18 cellular contexts compared by ENCODE assay signal in the genomic region with DNA sequence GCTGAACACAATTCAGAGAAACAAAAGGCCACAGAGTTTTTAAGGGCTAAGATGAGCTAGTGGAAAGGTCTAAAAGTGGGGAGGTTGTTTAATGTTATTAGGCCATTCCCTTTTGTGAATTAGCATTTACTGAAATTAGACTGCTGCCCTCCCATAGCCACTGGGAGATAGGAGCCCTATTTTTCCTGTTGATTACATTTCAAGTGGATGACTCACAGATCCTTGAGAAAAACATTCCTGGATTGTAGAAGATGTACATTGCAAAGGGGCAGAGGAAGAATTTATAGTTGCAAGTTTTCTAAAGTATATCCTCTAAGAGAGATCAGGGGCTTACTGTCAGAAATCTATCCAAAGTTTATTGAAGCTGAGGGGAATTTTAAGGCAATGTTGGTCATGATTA.
"Had no signal": no experiment of that assay in that cellular context is flagged by ENCODE, and none has a peak within 500 bp of the region (broad histone marks: within the 10 kb centered on the region; RNA-seq: fewer than 3 reads in every experiment).

No MANE protein-coding gene starts in this region.

- H3K36me3 ChIP-seq: gastrocnemius medialis, thyroid gland had no signal

- H3K27me3 Mint-ChIP-seq: activated B cell treated with CpG ODN at 0.5 μM for 24 hours; activated CD4-positive, alpha-beta memory T cell treated with anti-CD3 and anti-CD28 coated beads for 36 hours; activated CD8-positive, alpha-beta memory T cell treated with anti-CD3 and anti-CD28 coated beads, Interleukin-2, amount 10 ng/mL, durations not matched to agents 7 days and 5 days; activated naive CD8-positive, alpha-beta T cell treated with anti-CD3 and anti-CD28 coated beads for 36 hours; central memory CD8-positive, alpha-beta T cell had no signal

- ATAC-seq: activated CD8-positive, alpha-beta memory T cell treated with anti-CD3 and anti-CD28 coated beads, Interleukin-2, amount 10 ng/mL, durations not matched to agents 7 days and 5 days; body of pancreas; gastrocnemius medialis had no signal

- H3K4me3 ChIP-seq: body of pancreas, coronary artery, gastrocnemius medialis, thyroid gland had no signal

- H3K27me3 ChIP-seq: body of pancreas, gastrocnemius medialis, thyroid gland had no signal

- H3K4me3 Mint-ChIP-seq: activated B cell treated with CpG ODN at 0.5 μM for 24 hours; activated CD4-positive, alpha-beta memory T cell treated with anti-CD3 and anti-CD28 coated beads for 36 hours; activated CD8-positive, alpha-beta memory T cell treated with anti-CD3 and anti-CD28 coated beads, Interleukin-2, amount 10 ng/mL, durations not matched to agents 7 days and 5 days; activated naive CD8-positive, alpha-beta T cell treated with anti-CD3 and anti-CD28 coated beads for 36 hours; central memory CD8-positive, alpha-beta T cell; mesothelial cell of epicardium; nephron had no signal

- H3K27ac Mint-ChIP-seq: activated B cell treated with CpG ODN at 0.5 μM for 24 hours; activated CD4-positive, alpha-beta memory T cell treated with anti-CD3 and anti-CD28 coated beads for 36 hours; activated CD8-positive, alpha-beta memory T cell treated with anti-CD3 and anti-CD28 coated beads, Interleukin-2, amount 10 ng/mL, durations not matched to agents 7 days and 5 days; activated naive CD8-positive, alpha-beta T cell treated with anti-CD3 and anti-CD28 coated beads for 36 hours; mesothelial cell of epicardium; nephron had no signal

- H3K9me3 ChIP-seq: body of pancreas, gastrocnemius medialis, thyroid gland had no signal

- H3K36me3 Mint-ChIP-seq: activated CD4-positive, alpha-beta memory T cell treated with anti-CD3 and anti-CD28 coated beads for 36 hours; activated CD8-positive, alpha-beta memory T cell treated with anti-CD3 and anti-CD28 coated beads, Interleukin-2, amount 10 ng/mL, durations not matched to agents 7 days and 5 days; activated naive CD8-positive, alpha-beta T cell treated with anti-CD3 and anti-CD28 coated beads for 36 hours; mesothelial cell of epicardium had no signal

- H3K27ac ChIP-seq: body of pancreas, coronary artery, gastrocnemius medialis, thyroid gland had no signal

- DNase-seq: activated B cell treated with CpG ODN at 0.5 μM for 24 hours; activated CD4-positive, alpha-beta memory T cell treated with anti-CD3 and anti-CD28 coated beads for 36 hours; activated CD4-positive, alpha-beta T cell treated with anti-CD3 and anti-CD28 coated beads for 4 hours; activated CD8-positive, alpha-beta memory T cell treated with anti-CD3 and anti-CD28 coated beads, Interleukin-2, amount 10 ng/mL, durations not matched to agents 7 days and 5 days; activated naive CD4-positive, alpha-beta T cell; activated naive CD8-positive, alpha-beta T cell treated with anti-CD3 and anti-CD28 coated beads for 36 hours; amniotic stem cell; body of pancreas; gastrocnemius medialis; head of caudate nucleus; stimulated activated CD4-positive, alpha-beta T cell treated with anti-CD3 and anti-CD28 coated beads, Interleukin-12 subunit alpha, Interleukin-12 subunit beta, amount 100 ng/mL, for 4 hours; stimulated activated CD4-positive, alpha-beta T cell treated with anti-CD3 and anti-CD28 coated beads, Interleukin-2, amount 100 ng/mL, for 24 hours; stimulated activated naive CD4-positive, alpha-beta T cell treated with Interleukin-2 at 50 U/mL for 16 hours; thyroid gland had no signal

- H3K4me1 ChIP-seq: body of pancreas, gastrocnemius medialis, thyroid gland had no signal

- H3K4me1 Mint-ChIP-seq: activated B cell treated with CpG ODN at 0.5 μM for 24 hours; activated CD8-positive, alpha-beta memory T cell treated with anti-CD3 and anti-CD28 coated beads, Interleukin-2, amount 10 ng/mL, durations not matched to agents 7 days and 5 days; activated naive CD8-positive, alpha-beta T cell treated with anti-CD3 and anti-CD28 coated beads for 36 hours; central memory CD8-positive, alpha-beta T cell; mesothelial cell of epicardium; nephron had no signal
